Comparison of ENCODE assay signal across 2 cellular contexts in the genomic region with DNA sequence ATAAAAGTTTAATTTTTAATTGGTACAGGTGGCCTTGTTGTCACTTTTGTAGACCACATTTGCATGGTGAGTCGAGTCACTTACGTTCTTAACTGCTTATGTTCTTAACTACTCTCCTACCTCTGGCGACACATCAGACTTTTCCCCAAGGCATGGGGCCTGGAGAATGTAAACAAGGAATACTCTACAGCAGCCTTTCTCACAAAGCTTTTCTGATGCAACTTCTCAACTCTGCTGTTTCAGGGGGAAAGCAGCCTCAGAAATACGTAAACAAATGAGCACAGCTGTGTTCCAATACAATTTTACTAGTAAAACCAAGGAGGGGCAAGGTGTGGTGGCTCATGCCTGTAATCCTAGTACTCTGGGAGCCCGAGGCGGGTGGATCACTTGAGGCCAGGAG.
TF ChIP-seq lines count a peak whose summit lies in the region.

No MANE protein-coding gene starts in this region.

TF ChIP-seq in HepG2, 621 proteins besides CTCF, POLR2A, EP300 and RAD21:
- TF ChIP-seq FOXK1 (CRISPR knock-in tag; IDR thresholded peaks at IDR 0.05; ENCODE audit: borderline replicate concordance, low read depth): peak; percentile 59; the same call in 1 of the 2 replicates
- TF ChIP-seq ZNF335 (CRISPR knock-in tag; IDR thresholded peaks at IDR 0.05): no peak
- no peak for TF ChIP-seq SOX6 (IDR thresholded peaks at IDR 0.05)
- 0 out of 2 replicates have a peak, but pooled peaks have one; percentile 10 for TF ChIP-seq SOX6 (CRISPR knock-in tag; IDR thresholded peaks at IDR 0.05)
- no peak for TF ChIP-seq ZNF34 (CRISPR knock-in tag; IDR thresholded peaks at IDR 0.05; ENCODE audit: borderline replicate concordance)
- TF ChIP-seq, protein P1, sequence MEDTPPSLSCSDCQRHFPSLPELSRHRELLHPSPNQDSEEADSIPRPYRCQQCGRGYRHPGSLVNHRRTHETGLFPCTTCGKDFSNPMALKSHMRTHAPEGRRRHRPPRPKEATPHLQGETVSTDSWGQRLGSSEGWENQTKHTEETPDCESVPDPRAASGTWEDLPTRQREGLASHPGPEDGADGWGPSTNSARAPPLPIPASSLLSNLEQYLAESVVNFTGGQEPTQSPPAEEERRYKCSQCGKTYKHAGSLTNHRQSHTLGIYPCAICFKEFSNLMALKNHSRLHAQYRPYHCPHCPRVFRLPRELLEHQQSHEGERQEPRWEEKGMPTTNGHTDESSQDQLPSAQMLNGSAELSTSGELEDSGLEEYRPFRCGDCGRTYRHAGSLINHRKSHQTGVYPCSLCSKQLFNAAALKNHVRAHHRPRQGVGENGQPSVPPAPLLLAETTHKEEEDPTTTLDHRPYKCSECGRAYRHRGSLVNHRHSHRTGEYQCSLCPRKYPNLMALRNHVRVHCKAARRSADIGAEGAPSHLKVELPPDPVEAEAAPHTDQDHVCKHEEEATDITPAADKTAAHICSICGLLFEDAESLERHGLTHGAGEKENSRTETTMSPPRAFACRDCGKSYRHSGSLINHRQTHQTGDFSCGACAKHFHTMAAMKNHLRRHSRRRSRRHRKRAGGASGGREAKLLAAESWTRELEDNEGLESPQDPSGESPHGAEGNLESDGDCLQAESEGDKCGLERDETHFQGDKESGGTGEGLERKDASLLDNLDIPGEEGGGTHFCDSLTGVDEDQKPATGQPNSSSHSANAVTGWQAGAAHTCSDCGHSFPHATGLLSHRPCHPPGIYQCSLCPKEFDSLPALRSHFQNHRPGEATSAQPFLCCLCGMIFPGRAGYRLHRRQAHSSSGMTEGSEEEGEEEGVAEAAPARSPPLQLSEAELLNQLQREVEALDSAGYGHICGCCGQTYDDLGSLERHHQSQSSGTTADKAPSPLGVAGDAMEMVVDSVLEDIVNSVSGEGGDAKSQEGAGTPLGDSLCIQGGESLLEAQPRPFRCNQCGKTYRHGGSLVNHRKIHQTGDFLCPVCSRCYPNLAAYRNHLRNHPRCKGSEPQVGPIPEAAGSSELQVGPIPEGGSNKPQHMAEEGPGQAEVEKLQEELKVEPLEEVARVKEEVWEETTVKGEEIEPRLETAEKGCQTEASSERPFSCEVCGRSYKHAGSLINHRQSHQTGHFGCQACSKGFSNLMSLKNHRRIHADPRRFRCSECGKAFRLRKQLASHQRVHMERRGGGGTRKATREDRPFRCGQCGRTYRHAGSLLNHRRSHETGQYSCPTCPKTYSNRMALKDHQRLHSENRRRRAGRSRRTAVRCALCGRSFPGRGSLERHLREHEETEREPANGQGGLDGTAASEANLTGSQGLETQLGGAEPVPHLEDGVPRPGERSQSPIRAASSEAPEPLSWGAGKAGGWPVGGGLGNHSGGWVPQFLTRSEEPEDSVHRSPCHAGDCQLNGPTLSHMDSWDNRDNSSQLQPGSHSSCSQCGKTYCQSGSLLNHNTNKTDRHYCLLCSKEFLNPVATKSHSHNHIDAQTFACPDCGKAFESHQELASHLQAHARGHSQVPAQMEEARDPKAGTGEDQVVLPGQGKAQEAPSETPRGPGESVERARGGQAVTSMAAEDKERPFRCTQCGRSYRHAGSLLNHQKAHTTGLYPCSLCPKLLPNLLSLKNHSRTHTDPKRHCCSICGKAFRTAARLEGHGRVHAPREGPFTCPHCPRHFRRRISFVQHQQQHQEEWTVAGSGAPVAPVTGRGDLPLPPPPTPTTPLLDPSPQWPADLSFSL (CRISPR knock-in tag; IDR thresholded peaks at IDR 0.05): no peak
- TF ChIP-seq FOXA3 (CRISPR knock-in tag; IDR thresholded peaks at IDR 0.05): peak; percentile 82; the same call in 1 of the 2 replicates
- 0 out of 2 replicates have a peak, but pooled peaks have one; percentile 16 for TF ChIP-seq NR2C2 (CRISPR knock-in tag; IDR thresholded peaks at IDR 0.05; ENCODE audit: borderline replicate concordance)
- TF ChIP-seq, protein P2, sequence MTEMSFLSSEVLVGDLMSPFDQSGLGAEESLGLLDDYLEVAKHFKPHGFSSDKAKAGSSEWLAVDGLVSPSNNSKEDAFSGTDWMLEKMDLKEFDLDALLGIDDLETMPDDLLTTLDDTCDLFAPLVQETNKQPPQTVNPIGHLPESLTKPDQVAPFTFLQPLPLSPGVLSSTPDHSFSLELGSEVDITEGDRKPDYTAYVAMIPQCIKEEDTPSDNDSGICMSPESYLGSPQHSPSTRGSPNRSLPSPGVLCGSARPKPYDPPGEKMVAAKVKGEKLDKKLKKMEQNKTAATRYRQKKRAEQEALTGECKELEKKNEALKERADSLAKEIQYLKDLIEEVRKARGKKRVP (CRISPR knock-in tag; IDR thresholded peaks at IDR 0.05): peak in 1 of 2 experiments; percentile 94; a peak in 2 of 4 replicates
- TF ChIP-seq HMGA1 (CRISPR knock-in tag; conservative IDR thresholded peaks at IDR 0.05): no peak
- peak; percentile 64 for TF ChIP-seq GATAD2A (CRISPR knock-in tag; IDR thresholded peaks at IDR 0.05)
- TF ChIP-seq HNRNPL (IDR thresholded peaks at IDR 0.05; ENCODE audit: low read depth, low read length): no peak
- no peak for TF ChIP-seq JUND (CRISPR knock-in tag; IDR thresholded peaks at IDR 0.05)
- no peak for TF ChIP-seq NONO (IDR thresholded peaks at IDR 0.05)
- TF ChIP-seq NONO (CRISPR knock-in tag; conservative IDR thresholded peaks at IDR 0.05): no peak
- TF ChIP-seq THAP11 (CRISPR knock-in tag; IDR thresholded peaks at IDR 0.05): peak; percentile 35; the same call in 1 of the 2 replicates
- TF ChIP-seq SSRP1 (CRISPR knock-in tag; IDR thresholded peaks at IDR 0.05): 0 out of 2 replicates have a peak, but pooled peaks have one; percentile 17
TF ChIP-seq in HepG2: peak in this region for 8.

TF ChIP-seq in IMR-90, 13 proteins besides CTCF, POLR2A, EP300 and RAD21:
- TF ChIP-seq MAFK (IDR thresholded peaks at IDR 0.05; ENCODE audit: low read depth, low read length) (no peak), CEBPB (IDR thresholded peaks at IDR 0.05; ENCODE audit: low read depth, low read length) (peak; percentile 63)
